ENCODE assay signal across 11 cellular contexts in the genomic region with DNA sequence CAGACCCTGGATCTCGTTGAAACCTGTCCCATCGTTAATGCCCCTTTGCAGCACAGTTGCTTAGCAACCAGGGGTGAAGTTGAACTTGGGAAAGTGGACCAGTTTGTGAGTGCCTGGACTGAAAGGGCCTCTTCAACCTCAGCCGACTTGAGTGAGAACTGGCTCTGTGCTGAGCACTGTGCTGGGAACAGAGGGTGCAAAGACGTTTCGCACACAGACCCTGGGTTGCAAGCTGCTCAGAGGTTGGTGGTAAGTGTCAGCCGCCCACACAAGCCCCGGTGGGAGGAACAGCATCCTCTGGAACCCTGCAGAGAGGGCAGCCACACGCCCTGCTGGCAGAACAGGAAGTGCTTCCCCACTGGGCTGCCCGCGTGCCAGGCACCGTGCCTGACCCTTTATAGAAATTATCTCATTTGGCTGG.
DNase-seq lines count a peak whose midpoint lies in the region; ATAC-seq and TF ChIP-seq lines count a peak whose summit lies in the region.
"Had no signal": no experiment of that assay in that cellular context is flagged by ENCODE, and none has a peak within 500 bp of the region (broad histone marks: within the 10 kb centered on the region; RNA-seq: fewer than 3 reads in every experiment).

No MANE protein-coding gene starts in this region.

- POLR2A ChIA-PET in GM10248 (lab: Yijun Ruan, JAX): no interaction called here

- peaks cover 16% of the 10 kb centered on the region for H3K9me3 Mint-ChIP-seq in activated naive CD4-positive, alpha-beta T cell treated with anti-CD3 and anti-CD28 coated beads, Interleukin-2, amount 10 ng/mL, durations not matched to agents 7 days and 5 days

- intact Hi-C loops in sciatic nerve (cut with DNase I): no loop called here

- peak overlapping the region; percentile 92 for H3K27ac Mint-ChIP-seq in T-helper 17 cell
- peak overlapping the region; percentile 77 for H3K27ac Mint-ChIP-seq in activated naive CD4-positive, alpha-beta T cell treated with anti-CD3 and anti-CD28 coated beads, Interleukin-2, amount 10 ng/mL, durations not matched to agents 7 days and 5 days

- peaks cover 28% of the 10 kb centered on the region for H3K4me1 Mint-ChIP-seq in T-helper 17 cell
- peaks cover 72% of the 10 kb centered on the region for H3K4me1 Mint-ChIP-seq in activated naive CD4-positive, alpha-beta T cell treated with anti-CD3 and anti-CD28 coated beads, Interleukin-2, amount 10 ng/mL, durations not matched to agents 7 days and 5 days

- DNase-seq in GM10248 (ENCODE audit: extremely low spot score) (peak; percentile 10), T-helper 17 cell (no peak), sciatic nerve (ENCODE audit: low spot score) (peak; percentile 30), NCI-H1105 (lab: John Stamatoyannopoulos, UW) (no peak), Kasumi-1 (lab: John Stamatoyannopoulos, UW) (no peak), KG1 (lab: John Stamatoyannopoulos, UW) (no peak)
- DNase-seq in activated naive CD4-positive, alpha-beta T cell treated with anti-CD3 and anti-CD28 coated beads, Interleukin-2, amount 10 ng/mL, durations not matched to agents 7 days and 5 days: peak; percentile 51
- DNase-seq: cortex of kidney, NCI-H526 treated with DMSO at 0.1 percent for 48 hours, SK-N-SH had no signal

- CTCF ChIA-PET in GM10248 (lab: Yijun Ruan, JAX): interaction anchor here (1.0 to 1.7 kb wide), 2 partner anchors 12 to 24 kb away, joined by 3 to 4 read pairs; no protein-coding TSS in a partner anchor
- CTCF ChIA-PET in activated naive CD4-positive, alpha-beta T cell treated with anti-CD3 and anti-CD28 coated beads, Interleukin-2, amount 10 ng/mL, durations not matched to agents 7 days and 5 days (lab: Charles Lee): interaction anchor here (0.7 to 0.9 kb wide), 2 partner anchors 11 to 199 kb away, joined by 3 read pairs; no protein-coding TSS in a partner anchor

- no peaks in the 10 kb centered on the region for H3K27me3 Mint-ChIP-seq in T-helper 17 cell
- H3K27me3 Mint-ChIP-seq in activated naive CD4-positive, alpha-beta T cell treated with anti-CD3 and anti-CD28 coated beads, Interleukin-2, amount 10 ng/mL, durations not matched to agents 7 days and 5 days: no peaks in the 10 kb centered on the region

- H3K36me3 Mint-ChIP-seq in T-helper 17 cell (ENCODE audit: low read depth): peaks cover 5% of the 10 kb centered on the region
- peaks cover 88% of the 10 kb centered on the region for H3K36me3 Mint-ChIP-seq in activated naive CD4-positive, alpha-beta T cell treated with anti-CD3 and anti-CD28 coated beads, Interleukin-2, amount 10 ng/mL, durations not matched to agents 7 days and 5 days

- peak; percentile 41 for ATAC-seq in T-helper 17 cell
- no peak for ATAC-seq in sciatic nerve
- no peak for ATAC-seq in GM21423 (IDR thresholded peaks at IDR 0.05; ENCODE audit: unreplicated experiment)

- H3K4me3 Mint-ChIP-seq in T-helper 17 cell: peak overlapping the region; percentile 72
- no peak overlapping the region for H3K4me3 Mint-ChIP-seq in activated naive CD4-positive, alpha-beta T cell treated with anti-CD3 and anti-CD28 coated beads, Interleukin-2, amount 10 ng/mL, durations not matched to agents 7 days and 5 days

- H3K9me3 ChIP-seq in T-helper 17 cell (ENCODE audit: control insufficient read depth, low read length, poor library complexity, severe bottlenecking): no peaks in the 10 kb centered on the region
- H3K9me3 ChIP-seq: SK-N-SH had no signal

- TF ChIP-seq CTCF in GM10248 (IDR thresholded peaks at IDR 0.05; ENCODE audit: control extremely low read depth, extremely low read depth, low read depth, missing control alignments): no peak

Comparison
In these comparisons a context has a peak if more than half of its experiments do, and no peak if none do; other contexts are left out.
1. DNase-seq: peak in GM10248 (single experiment), activated naive CD4-positive, alpha-beta T cell treated with anti-CD3 and anti-CD28 coated beads, Interleukin-2, amount 10 ng/mL, durations not matched to agents 7 days and 5 days (single experiment) and sciatic nerve (single experiment); none in T-helper 17 cell (0 of 3), NCI-H1105 (single experiment), Kasumi-1 (0 of 2) and KG1 (single experiment).